Comparison of ENCODE assay signal across 25 cellular contexts in the genomic region with DNA sequence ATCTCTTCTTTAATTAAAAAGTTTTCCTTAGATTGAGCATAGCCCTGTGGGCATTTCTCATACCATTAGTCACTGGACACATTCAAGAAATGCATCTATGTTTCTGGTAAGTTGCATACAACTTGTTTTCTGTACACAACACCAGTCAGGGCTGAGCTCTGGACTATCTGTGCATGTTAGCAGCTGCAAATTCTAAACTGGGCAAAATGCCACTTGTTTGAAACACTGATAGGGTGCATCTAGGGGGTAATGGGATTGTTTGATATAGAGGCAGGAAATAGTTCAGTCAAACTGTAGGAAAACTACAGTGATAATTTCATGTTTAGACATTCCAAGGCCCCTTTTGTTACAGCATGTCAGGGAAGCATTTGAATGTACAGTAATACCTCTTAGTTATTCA.
DNase-seq lines count a peak whose midpoint lies in the region; ATAC-seq, FAIRE-seq and TF ChIP-seq lines count a peak whose summit lies in the region.
"Had no signal": no experiment of that assay in that cellular context is flagged by ENCODE, and none has a peak within 500 bp of the region (broad histone marks: within the 10 kb centered on the region; RNA-seq: fewer than 3 reads in every experiment).

No MANE protein-coding gene starts in this region.

- H3K36me3 ChIP-seq in A673 (ENCODE audit: insufficient read depth, low read length, poor library complexity, severe bottlenecking) (no peaks in the 10 kb centered on the region), SJCRH30 (no peaks in the 10 kb centered on the region)
- H3K36me3 ChIP-seq: BE2C, MG63 had no signal

- BruUV-seq in A673 (replicated peaks; lab: Mats Ljungman, UMichigan), result no TSS peak

- intact Hi-C loops in A673 (cut with micrococcal nuclease; ENCODE audit: unreplicated experiment), result loop anchor here (10.0 kb wide), 1 partner anchor 236 kb away; no protein-coding TSS in a partner anchor

- TF ChIP-seq CTCF in A673 (conservative IDR thresholded peaks at IDR 0.05; ENCODE audit: low read depth, low read length), result no peak

- H3K27ac ChIP-seq in A673 (ENCODE audit: low read depth, low read length, poor library complexity, severe bottlenecking) (no peak overlapping the region), SJCRH30 (no peak overlapping the region)
- H3K27ac ChIP-seq: 22Rv1 had no signal

- ATAC-seq in HG03097 (IDR thresholded peaks at IDR 0.05; ENCODE audit: low FRiP score, unreplicated experiment), result no peak

- POLR2A ChIA-PET in A673 (lab: Charles Lee; ENCODE audit: low non-redundant PET), result no interaction called here

- H3K4me1 ChIP-seq in A673 (ENCODE audit: insufficient read depth, low read length, poor library complexity, severe bottlenecking) (peaks cover 5% of the 10 kb centered on the region), SJCRH30 (peaks cover 4% of the 10 kb centered on the region)
- H3K4me1 ChIP-seq: BE2C had no signal

- H3K4me3 ChIP-seq in A673 (ENCODE audit: low read depth, low read length, poor library complexity, severe bottlenecking) (no peak overlapping the region), SJCRH30 (no peak overlapping the region)
- H3K4me3 ChIP-seq: MG63 had no signal

- CTCF ChIA-PET in A673 (lab: Charles Lee), result no interaction called here

- H3K27me3 ChIP-seq in A673 (replicated peaks; ENCODE audit: insufficient read depth, low read depth, low read length, poor library complexity) (no peaks in the 10 kb centered on the region), SJCRH30 (no peaks in the 10 kb centered on the region)
- H3K27me3 ChIP-seq: BE2C, MG63 had no signal

- H3K9me3 ChIP-seq in A673 (ENCODE audit: low read depth, low read length, poor library complexity, severe bottlenecking), result no peaks in the 10 kb centered on the region
- no peaks in the 10 kb centered on the region for H3K9me3 ChIP-seq in SJCRH30 (replicated peaks)
- H3K9me3 ChIP-seq: BE2C, MG63 had no signal

- DNase-seq in DMS 273 (lab: John Stamatoyannopoulos, UW; ENCODE audit: unreplicated experiment) (peak; percentile 57), DMS 273 treated with DMSO at 0.1 percent for 48 hours (lab: John Stamatoyannopoulos, UW) (no peak), A673 (ENCODE audit: low spot score) (peak; percentile 69), SJCRH30 (peak; percentile 20 to 56), foreskin melanocyte (peak; percentile 11), HTR-8/SVneo (ENCODE audit: insufficient read length, low spot score) (no peak)
- no peak for DNase-seq in activated effector memory CD4-positive, alpha-beta T cell treated with anti-CD3 and anti-CD28 coated beads, Interleukin-2, amount 50 U/mL, for 16 hours
- DNase-seq: ACHN; BE2C; Calu3; CD8-positive, alpha-beta memory T cell; H7; KBM-7; MG63; NCI-H1417; NCI-H1694; NCI-H2029 treated with DMSO at 0.1 percent for 48 hours; NCI-H446; NCI-H524 treated with DMSO at 0.1 percent for 48 hours; NCI-H82; Right ventricle myocardium superior; RPMI8226; SW 1271 had no signal

- FAIRE-seq in HTR-8/SVneo (lab: Jason Lieb, UNC), result no peak

Comparison
In these comparisons a context has a peak if more than half of its experiments do, and no peak if none do; other contexts are left out.
1. DNase-seq: peak in DMS 273 (single experiment), A673 (single experiment), SJCRH30 (2 of 2) and foreskin melanocyte (single experiment); none in DMS 273 treated with DMSO at 0.1 percent for 48 hours (single experiment), activated effector memory CD4-positive, alpha-beta T cell treated with anti-CD3 and anti-CD28 coated beads, Interleukin-2, amount 50 U/mL, for 16 hours (single experiment) and HTR-8/SVneo (single experiment).